Comparison of ENCODE assay signal across 1 cellular context in genomic region chr6:6686748-6687601, GRCh38.
TF ChIP-seq lines count a peak whose summit lies in the region.

No MANE protein-coding gene starts in this region.

TF ChIP-seq in HepG2, 621 proteins besides CTCF, POLR2A, EP300 and RAD21 (continued from another document and continues in another):
- no peak for TF ChIP-seq ZNF407 (CRISPR knock-in tag; IDR thresholded peaks at IDR 0.05; ENCODE audit: not compliant biosample characterization)
- no peak for TF ChIP-seq ZNF781 (CRISPR knock-in tag; IDR thresholded peaks at IDR 0.05; ENCODE audit: borderline replicate concordance, not compliant biosample characterization)
- no peak for TF ChIP-seq KMT2B (CRISPR knock-in tag; IDR thresholded peaks at IDR 0.05)
- TF ChIP-seq MTA1 (CRISPR knock-in tag; IDR thresholded peaks at IDR 0.05; ENCODE audit: borderline replicate concordance), result peak; percentile 35; the same call in 1 of the 2 replicates
- TF ChIP-seq EEA1 (CRISPR knock-in tag; IDR thresholded peaks at IDR 0.05; ENCODE audit: borderline replicate concordance), result no peak
- no peak for TF ChIP-seq KAT7 (CRISPR knock-in tag; IDR thresholded peaks at IDR 0.05; ENCODE audit: borderline replicate concordance)
- no peak for TF ChIP-seq ZNF264 (CRISPR knock-in tag; IDR thresholded peaks at IDR 0.05)
- TF ChIP-seq ZNF567 (CRISPR knock-in tag; IDR thresholded peaks at IDR 0.05; ENCODE audit: borderline replicate concordance), result no peak
- TF ChIP-seq ZNF274 (CRISPR knock-in tag; IDR thresholded peaks at IDR 0.05), result no peak
- no peak for TF ChIP-seq ZNF639 (CRISPR knock-in tag; conservative IDR thresholded peaks at IDR 0.05)
- peak; percentile 44; the same call in 1 of the 2 replicates for TF ChIP-seq ZNF543 (CRISPR knock-in tag; IDR thresholded peaks at IDR 0.05)
- no peak for TF ChIP-seq NAIF1 (CRISPR knock-in tag; IDR thresholded peaks at IDR 0.05; ENCODE audit: borderline replicate concordance)
- TF ChIP-seq ZNF557 (CRISPR knock-in tag; IDR thresholded peaks at IDR 0.05), result no peak
- 0 out of 2 replicates have a peak, but pooled peaks have one; percentile 30 for TF ChIP-seq ZBTB7B (CRISPR knock-in tag; IDR thresholded peaks at IDR 0.05)
- no peak for TF ChIP-seq REXO4 (CRISPR knock-in tag; IDR thresholded peaks at IDR 0.05; ENCODE audit: borderline replicate concordance)
- TF ChIP-seq BCL6 (CRISPR knock-in tag; IDR thresholded peaks at IDR 0.05), result no peak
- TF ChIP-seq RFX5 (IDR thresholded peaks at IDR 0.05; ENCODE audit: low read depth, low read length), result no peak
- no peak for TF ChIP-seq TBL1XR1 (IDR thresholded peaks at IDR 0.05; ENCODE audit: borderline replicate concordance, low read length, partially characterized antibody)
- no peak for TF ChIP-seq TP53 (CRISPR knock-in tag; conservative IDR thresholded peaks at IDR 0.05)
- TF ChIP-seq ZNF704 (CRISPR knock-in tag; IDR thresholded peaks at IDR 0.05; ENCODE audit: borderline replicate concordance), result no peak
- no peak for TF ChIP-seq ZBTB49 (CRISPR knock-in tag; IDR thresholded peaks at IDR 0.05; ENCODE audit: borderline replicate concordance)
- no peak for TF ChIP-seq MLX (CRISPR knock-in tag; IDR thresholded peaks at IDR 0.05)
- no peak for TF ChIP-seq DBP (CRISPR knock-in tag; IDR thresholded peaks at IDR 0.05; ENCODE audit: not compliant biosample characterization)
- no peak; the same call in 1 of the 2 replicates for TF ChIP-seq MYC (CRISPR knock-in tag; IDR thresholded peaks at IDR 0.05; ENCODE audit: borderline replicate concordance)
- no peak for TF ChIP-seq NR0B2 (CRISPR knock-in tag; IDR thresholded peaks at IDR 0.05)
- TF ChIP-seq ETV6 (CRISPR knock-in tag; conservative IDR thresholded peaks at IDR 0.05), result no peak
- TF ChIP-seq ZNF562 (CRISPR knock-in tag; IDR thresholded peaks at IDR 0.05; ENCODE audit: borderline replicate concordance), result no peak
- TF ChIP-seq SRSF9 (IDR thresholded peaks at IDR 0.05; ENCODE audit: borderline replicate concordance, insufficient read depth, low read depth, low read length, poor library complexity, severe bottlenecking), result no peak
- peak; percentile 43; the same call in 1 of the 2 replicates for TF ChIP-seq MAX (IDR thresholded peaks at IDR 0.05)
- TF ChIP-seq DPF2 (CRISPR knock-in tag; IDR thresholded peaks at IDR 0.05; ENCODE audit: borderline replicate concordance, low read depth), result no peak
- TF ChIP-seq SNAPC2 (CRISPR knock-in tag; IDR thresholded peaks at IDR 0.05), result no peak
- no peak for TF ChIP-seq ZNF552 (CRISPR knock-in tag; IDR thresholded peaks at IDR 0.05; ENCODE audit: borderline replicate concordance)
- peak; percentile 40; the same call in 1 of the 2 replicates for TF ChIP-seq RXRA (CRISPR knock-in tag; IDR thresholded peaks at IDR 0.05)
- no peak for TF ChIP-seq MED13 (CRISPR knock-in tag; IDR thresholded peaks at IDR 0.05)
- no peak for TF ChIP-seq PCBP1 (IDR thresholded peaks at IDR 0.05; ENCODE audit: borderline replicate concordance, low read depth, low read length)
- no peak for TF ChIP-seq YEATS2 (CRISPR knock-in tag; IDR thresholded peaks at IDR 0.05; ENCODE audit: borderline replicate concordance)
- peak; percentile 72; the same call in 1 of the 2 replicates for TF ChIP-seq ZBTB20 (CRISPR knock-in tag; IDR thresholded peaks at IDR 0.05; ENCODE audit: borderline replicate concordance, low read depth)
- TF ChIP-seq STAT6 (CRISPR knock-in tag; IDR thresholded peaks at IDR 0.05; ENCODE audit: borderline replicate concordance), result no peak
- no peak for TF ChIP-seq FOXO4 (CRISPR knock-in tag; conservative IDR thresholded peaks at IDR 0.05)
- peak; percentile 44; the same call in 1 of the 2 replicates for TF ChIP-seq HOXA3 (CRISPR knock-in tag; IDR thresholded peaks at IDR 0.05)
- no peak for TF ChIP-seq ZNF333 (CRISPR knock-in tag; IDR thresholded peaks at IDR 0.05; ENCODE audit: borderline replicate concordance)
